Comparison of ENCODE assay signal across 16 cellular contexts in the genomic region with DNA sequence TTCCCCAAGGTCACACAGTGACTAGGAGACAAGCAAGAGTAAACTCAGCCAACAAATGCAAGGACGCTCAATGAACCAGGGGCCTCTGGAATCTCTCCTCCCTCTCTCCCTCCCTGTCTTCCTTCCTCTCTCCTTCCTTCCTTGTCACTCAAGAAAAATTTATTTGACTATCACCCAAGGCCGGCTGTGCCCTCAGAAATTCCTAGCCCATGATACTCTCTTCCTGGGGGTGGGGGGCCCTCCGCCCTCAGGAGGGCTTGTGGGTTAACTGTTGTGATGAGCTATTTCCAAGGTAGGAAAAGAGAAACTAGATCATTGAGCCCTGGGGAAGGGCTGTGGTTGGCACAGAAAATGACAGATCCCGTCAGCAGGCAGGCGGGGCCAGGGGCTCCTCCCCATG. TPM values are rescaled to one million over a fixed set of nuclear protein-coding genes. Genes with fewer than 3 reads are reported as not detected.
DNase-seq lines count a peak whose midpoint lies in the region; ATAC-seq and TF ChIP-seq lines count a peak whose summit lies in the region.
"Had no signal": no experiment of that assay in that cellular context is flagged by ENCODE, and none has a peak within 500 bp of the region (broad histone marks: within the 10 kb centered on the region; RNA-seq: fewer than 3 reads in every experiment).

No MANE protein-coding gene starts in this region.

- H3K4me3 ChIP-seq in MG63: no peak overlapping the region
- no peak overlapping the region for H3K4me3 ChIP-seq in osteoblast (ENCODE audit: insufficient read depth, low read length)
- H3K4me3 ChIP-seq: colonic mucosa, HAP-1, left ventricle myocardium inferior, pancreas, testis had no signal

- peak overlapping the region; percentile 39 for H3K4me2 ChIP-seq in osteoblast (ENCODE audit: insufficient read depth, low read length)

- H3K36me3 ChIP-seq in MG63: no peaks in the 10 kb centered on the region
- no peaks in the 10 kb centered on the region for H3K36me3 ChIP-seq in osteoblast (ENCODE audit: insufficient read depth, low read length)
- H3K36me3 ChIP-seq: colonic mucosa, HAP-1, left ventricle myocardium inferior, pancreas had no signal

- H3K27me3 Mint-ChIP-seq in naive thymus-derived CD8-positive, alpha-beta T cell: peaks cover 0 to 9% (median 0%) of the 10 kb centered on the region in 5 donors

- H3K9me3 ChIP-seq in MG63 (no peaks in the 10 kb centered on the region), osteoblast (ENCODE audit: low read depth, low read length) (no peaks in the 10 kb centered on the region)
- H3K9me3 ChIP-seq: colonic mucosa, HAP-1, left ventricle myocardium inferior, pancreas, testis had no signal

- peak; percentile 30 for DNase-seq in GDM1 (lab: John Stamatoyannopoulos, UW)
- DNase-seq in MG63: peak; percentile 53
- DNase-seq in amniotic epithelial cell (ENCODE audit: low read depth): peak; percentile 73
- peak; percentile 81 for DNase-seq in osteoblast (ENCODE audit: insufficient read length, low spot score, missing footprints)
- DNase-seq in GF-D8 (lab: John Stamatoyannopoulos, UW): no peak
- DNase-seq in naive thymus-derived CD8-positive, alpha-beta T cell: no peak
- DNase-seq in stimulated activated CD4-positive, alpha-beta T cell treated with anti-CD3 and anti-CD28 coated beads, Interleukin-4, amount 100 ng/mL, for 1 hour: no peak
- DNase-seq: activated CD4-positive, alpha-beta T cell treated with anti-CD3 and anti-CD28 coated beads, Interleukin-2, amount 10 ng/mL, durations not matched to agents 7 days and 5 days; colonic mucosa; left ventricle myocardium inferior; NCI-H2029 treated with DMSO at 0.1 percent for 48 hours; NCI-H524 treated with DMSO at 0.1 percent for 48 hours; testis had no signal

- no peak overlapping the region for H3K27ac ChIP-seq in osteoblast (ENCODE audit: low read depth, low read length)
- H3K27ac ChIP-seq: colonic mucosa, left ventricle myocardium inferior, pancreas, testis had no signal

- POLR2A ChIA-PET in naive thymus-derived CD8-positive, alpha-beta T cell (lab: Charles Lee): no interaction called here

- TF ChIP-seq CTCF in osteoblast (IDR thresholded peaks at IDR 0.05; ENCODE audit: extremely low read depth, low read depth, low read length): no peak

- no peaks in the 10 kb centered on the region for H3K27me3 ChIP-seq in MG63
- no peaks in the 10 kb centered on the region for H3K27me3 ChIP-seq in osteoblast (ENCODE audit: insufficient read depth, low read length)
- H3K27me3 ChIP-seq: colonic mucosa, pancreas, testis had no signal

- peaks cover 10% of the 10 kb centered on the region for H3K4me1 ChIP-seq in osteoblast (ENCODE audit: insufficient read depth, low read length)
- H3K4me1 ChIP-seq: colonic mucosa, HAP-1, left ventricle myocardium inferior, pancreas, testis had no signal

- H3K4me1 Mint-ChIP-seq in naive thymus-derived CD8-positive, alpha-beta T cell: no peaks in the 10 kb centered on the region
- H3K4me1 Mint-ChIP-seq: activated CD4-positive, alpha-beta T cell treated with anti-CD3 and anti-CD28 coated beads, Interleukin-2, amount 10 ng/mL, durations not matched to agents 7 days and 5 days had no signal

- ATAC-seq in naive thymus-derived CD8-positive, alpha-beta T cell: no peak
- ATAC-seq: pancreas had no signal

- no peaks in the 10 kb centered on the region for H4K20me1 ChIP-seq in osteoblast (ENCODE audit: insufficient read depth, low read length)

- no peaks in the 10 kb centered on the region for H3K36me3 Mint-ChIP-seq in naive thymus-derived CD8-positive, alpha-beta T cell
- H3K36me3 Mint-ChIP-seq: brain had no signal

- H3K27ac Mint-ChIP-seq in naive thymus-derived CD8-positive, alpha-beta T cell: no peak overlapping the region
- H3K27ac Mint-ChIP-seq: activated CD4-positive, alpha-beta T cell treated with anti-CD3 and anti-CD28 coated beads, Interleukin-2, amount 10 ng/mL, durations not matched to agents 7 days and 5 days had no signal

- no peaks in the 10 kb centered on the region for H3K9me3 Mint-ChIP-seq in naive thymus-derived CD8-positive, alpha-beta T cell
- H3K9me3 Mint-ChIP-seq: activated CD4-positive, alpha-beta T cell treated with anti-CD3 and anti-CD28 coated beads, Interleukin-2, amount 10 ng/mL, durations not matched to agents 7 days and 5 days had no signal

- no peaks in the 10 kb centered on the region for H3K79me2 ChIP-seq in osteoblast (ENCODE audit: insufficient read depth, low read length)

- H3K4me3 Mint-ChIP-seq in naive thymus-derived CD8-positive, alpha-beta T cell: no peak overlapping the region
- H3K4me3 Mint-ChIP-seq: activated CD4-positive, alpha-beta T cell treated with anti-CD3 and anti-CD28 coated beads, Interleukin-2, amount 10 ng/mL, durations not matched to agents 7 days and 5 days; brain had no signal

- peak overlapping the region; percentile 47 for H2AFZ ChIP-seq in osteoblast (ENCODE audit: low read length)

RNA-seq across cellular contexts. Expression of a gene that starts 21.7 kb away (rescaled TPM):
- total RNA-seq in MG63 (2014; rRNA removed; shearing (Covaris generic); ENCODE audit: low replicate concordance): 1.8 and 3.9 TPM in 2 replicates
- under 0.01 and 0.29 TPM in 2 replicates for total RNA-seq in osteoblast
- not detected for total RNA-seq in naive thymus-derived CD8-positive, alpha-beta T cell
- not detected for polyA plus RNA-seq in naive thymus-derived CD8-positive, alpha-beta T cell
- total RNA-seq: activated CD4-positive, alpha-beta T cell treated with anti-CD3 and anti-CD28 coated beads, Interleukin-2, amount 10 ng/mL, durations not matched to agents 7 days and 5 days had no signal

Comparison
In these comparisons a context has a peak if more than half of its experiments do, and no peak if none do; other contexts are left out.
1. DNase-seq: peak in GDM1 (single experiment), MG63 (single experiment), amniotic epithelial cell (single experiment) and osteoblast (single experiment); none in GF-D8 (single experiment), naive thymus-derived CD8-positive, alpha-beta T cell (0 of 10) and stimulated activated CD4-positive, alpha-beta T cell treated with anti-CD3 and anti-CD28 coated beads, Interleukin-4, amount 100 ng/mL, for 1 hour (single experiment).